Comparison of ENCODE assay signal across 10 cellular contexts in the genomic region with DNA sequence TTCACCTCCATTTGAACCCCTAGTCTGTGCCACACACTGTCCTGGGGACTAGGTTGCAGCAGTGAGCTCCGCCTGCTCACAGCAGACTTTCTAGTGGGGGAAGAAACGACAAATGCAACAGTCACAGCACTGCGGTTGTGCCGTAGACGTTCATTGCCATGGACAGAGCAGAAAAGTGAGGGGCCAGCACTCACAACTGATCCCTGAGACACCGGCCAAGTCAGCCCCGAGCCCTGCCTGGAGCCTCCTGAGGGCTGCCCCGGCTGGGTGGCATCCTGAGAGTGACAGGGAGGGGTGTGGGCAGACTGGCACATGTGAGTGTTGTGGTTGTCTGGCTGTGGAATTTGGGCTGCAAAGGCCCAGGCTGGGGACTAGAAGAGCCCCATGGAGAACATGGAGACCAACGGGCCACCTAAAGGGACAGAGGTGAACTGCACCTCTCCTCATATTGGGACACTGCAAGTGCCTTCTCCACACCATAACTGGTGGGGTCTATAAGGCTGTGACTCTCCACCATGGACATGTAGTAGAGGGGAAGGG.
A peak's percentile ranks its signal among the peaks of the same experiment; 100 is the strongest.
DNase-seq lines count a peak whose midpoint lies in the region; ATAC-seq and TF ChIP-seq lines count a peak whose summit lies in the region.
"Had no signal": no experiment of that assay in that cellular context is flagged by ENCODE, and none has a peak within 500 bp of the region (broad histone marks: within the 10 kb centered on the region; RNA-seq: fewer than 3 reads in every experiment).

No MANE protein-coding gene starts in this region.

- H3K9ac ChIP-seq in KMS-11, result no peak overlapping the region

- H3K4me3 ChIP-seq in KMS-11 (IDR thresholded peaks at IDR 0.05; ENCODE audit: insufficient read depth, low read depth, low read length), result no peak overlapping the region
- no peak overlapping the region for H3K4me3 ChIP-seq in choroid plexus epithelial cell (ENCODE audit: low read depth, low read length)
- H3K4me3 ChIP-seq in retinal pigment epithelial cell (ENCODE audit: low read length), result no peak overlapping the region
- H3K4me3 ChIP-seq: transverse colon had no signal

- H2AFZ ChIP-seq in KMS-11 (ENCODE audit: low read depth), result no peak overlapping the region

- no peaks in the 10 kb centered on the region for H3K36me3 ChIP-seq in KMS-11 (ENCODE audit: insufficient read depth)
- H3K36me3 ChIP-seq: transverse colon had no signal

- TF ChIP-seq CTCF in KMS-11 (conservative IDR thresholded peaks at IDR 0.05; ENCODE audit: low read depth, low read length) (peak; percentile 41; the same call in 1 of the 2 replicates), choroid plexus epithelial cell (conservative IDR thresholded peaks at IDR 0.05; ENCODE audit: low read depth, low read length) (peak; percentile 38), retinal pigment epithelial cell (conservative IDR thresholded peaks at IDR 0.05; ENCODE audit: low read depth, low read length) (peak; percentile 40)

- peaks cover 8% of the 10 kb centered on the region; the same call in 1 of the 2 replicates for H3K27me3 ChIP-seq in KMS-11 (ENCODE audit: insufficient read depth, low read depth)

- H3K4me2 ChIP-seq in KMS-11, result no peak overlapping the region

- no peak for ATAC-seq in GM21723 (IDR thresholded peaks at IDR 0.05; ENCODE audit: unreplicated experiment)
- ATAC-seq in GM18873 (IDR thresholded peaks at IDR 0.05; ENCODE audit: low FRiP score, unreplicated experiment), result no peak
- no peak for ATAC-seq in HG02884 (IDR thresholded peaks at IDR 0.05; ENCODE audit: unreplicated experiment)

- no peaks in the 10 kb centered on the region for H3K4me1 ChIP-seq in KMS-11 (ENCODE audit: low read depth, poor library complexity, severe bottlenecking)

- no peaks in the 10 kb centered on the region for H3K79me2 ChIP-seq in KMS-11 (ENCODE audit: insufficient read depth, low read depth)

- peak; percentile 12 for DNase-seq in activated T-cell treated with anti-CD3 and anti-CD28 coated beads, Interleukin-2, amount 50 U/mL, for 1 hour
- DNase-seq in activated T-cell treated with anti-CD3 and anti-CD28 coated beads for 4 hours (no peak), choroid plexus epithelial cell (ENCODE audit: low read depth) (no peak), retinal pigment epithelial cell (ENCODE audit: low read depth) (no peak)
- DNase-seq: stimulated activated CD4-positive, alpha-beta T cell treated with anti-CD3 and anti-CD28 coated beads, Interleukin-2, amount 100 ng/mL, for 48 hours; transverse colon had no signal

- H4K20me1 ChIP-seq in KMS-11 (ENCODE audit: insufficient read depth), result no peaks in the 10 kb centered on the region

- H3K27ac ChIP-seq in KMS-11, result no peak overlapping the region
- H3K27ac ChIP-seq: transverse colon had no signal
